In genomic region chr1:94634977-94635416, GRCh38 we compare ENCODE assay signal across 1 cellular context.
A peak's percentile ranks its signal among the peaks of the same experiment; 100 is the strongest.
TF ChIP-seq lines count a peak whose summit lies in the region.

No MANE protein-coding gene starts in this region.

TF ChIP-seq in K562, 482 proteins besides CTCF, POLR2A, EP300 and RAD21 (continued from another document and continues in another):
- no peak for TF ChIP-seq MGA (IDR thresholded peaks at IDR 0.05)
- TF ChIP-seq ZNF77 (CRISPR knock-in tag; IDR thresholded peaks at IDR 0.05): no peak
- TF ChIP-seq ZBTB33 (CRISPR knock-in tag; IDR thresholded peaks at IDR 0.05): no peak
- no peak for TF ChIP-seq ZNF263 (CRISPR knock-in tag; IDR thresholded peaks at IDR 0.05; ENCODE audit: borderline replicate concordance)
- no peak for TF ChIP-seq AFF4 (CRISPR knock-in tag; IDR thresholded peaks at IDR 0.05)
- TF ChIP-seq RBM39 (optimal IDR thresholded peaks at IDR 0.05; ENCODE audit: low read depth, low read length): no peak
- TF ChIP-seq POLR3A (IDR thresholded peaks at IDR 0.05; ENCODE audit: borderline replicate concordance, extremely low read depth, insufficient read depth, insufficient read length): no peak
- no peak for TF ChIP-seq ZBTB8A (IDR thresholded peaks at IDR 0.05; ENCODE audit: partially characterized antibody)
- no peak for TF ChIP-seq EWSR1 (IDR thresholded peaks at IDR 0.05; ENCODE audit: borderline replicate concordance, low read depth, partially characterized antibody)
- TF ChIP-seq E2F6 (IDR thresholded peaks at IDR 0.05; ENCODE audit: borderline replicate concordance in 1 of 2, extremely low read depth in 1 of 2, insufficient read depth in 1 of 2, insufficient read length in 1 of 2, low read depth in 1 of 2, low read length in 1 of 2, poor library complexity in 1 of 2, severe bottlenecking in 1 of 2): no peak
- TF ChIP-seq ZNF780A (CRISPR knock-in tag; IDR thresholded peaks at IDR 0.05): no peak
- TF ChIP-seq ZNF174 (CRISPR knock-in tag; IDR thresholded peaks at IDR 0.05): no peak
- no peak for TF ChIP-seq ZNF57 (CRISPR knock-in tag; IDR thresholded peaks at IDR 0.05)
- no peak for TF ChIP-seq ZNF324 (CRISPR knock-in tag; IDR thresholded peaks at IDR 0.05)
- TF ChIP-seq EP400 (IDR thresholded peaks at IDR 0.05): no peak
- TF ChIP-seq HNRNPL (IDR thresholded peaks at IDR 0.05; ENCODE audit: low read depth, low read length): no peak
- no peak for TF ChIP-seq CEBPG (CRISPR knock-in tag; IDR thresholded peaks at IDR 0.05)
- TF ChIP-seq CEBPG (tag; conservative IDR thresholded peaks at IDR 0.05 in 1 of 2, IDR thresholded peaks at IDR 0.05 in 1 of 2): no peak
- TF ChIP-seq ZNF280A (IDR thresholded peaks at IDR 0.05; ENCODE audit: low read depth, partially characterized antibody): no peak
- TF ChIP-seq ARNT (IDR thresholded peaks at IDR 0.05): no peak
- 0 out of 4 replicates have a peak, but pooled peaks of 1 of the 2 experiments have one; percentile 31 for TF ChIP-seq ETV6 (IDR thresholded peaks at IDR 0.05; ENCODE audit: borderline replicate concordance in 1 of 2, low read depth in 2 of 2, low read length in 1 of 2)
- TF ChIP-seq ETV6 (CRISPR knock-in tag; IDR thresholded peaks at IDR 0.05; ENCODE audit: borderline replicate concordance): no peak
- no peak for TF ChIP-seq THAP7 (CRISPR knock-in tag; IDR thresholded peaks at IDR 0.05)
- TF ChIP-seq ZFP30 (CRISPR knock-in tag; IDR thresholded peaks at IDR 0.05; ENCODE audit: borderline replicate concordance): no peak
- no peak for TF ChIP-seq ZKSCAN3 (CRISPR knock-in tag; IDR thresholded peaks at IDR 0.05)
- TF ChIP-seq BRD4 (IDR thresholded peaks at IDR 0.05): no peak
- TF ChIP-seq ZNF449 (CRISPR knock-in tag; IDR thresholded peaks at IDR 0.05): peak; percentile 29; the same call in 1 of the 2 replicates
- no peak for TF ChIP-seq CHD2 (IDR thresholded peaks at IDR 0.05; ENCODE audit: low read depth, low read length)
- TF ChIP-seq ZNF639 (CRISPR knock-in tag; conservative IDR thresholded peaks at IDR 0.05 in 1 of 2, IDR thresholded peaks at IDR 0.05 in 1 of 2): peak in 1 of 2 experiments; percentile 70; a peak in 1 of 4 replicates
- TF ChIP-seq STAT5B (CRISPR knock-in tag; IDR thresholded peaks at IDR 0.05): no peak
